18 cellular contexts compared by ENCODE assay signal in the genomic region with DNA sequence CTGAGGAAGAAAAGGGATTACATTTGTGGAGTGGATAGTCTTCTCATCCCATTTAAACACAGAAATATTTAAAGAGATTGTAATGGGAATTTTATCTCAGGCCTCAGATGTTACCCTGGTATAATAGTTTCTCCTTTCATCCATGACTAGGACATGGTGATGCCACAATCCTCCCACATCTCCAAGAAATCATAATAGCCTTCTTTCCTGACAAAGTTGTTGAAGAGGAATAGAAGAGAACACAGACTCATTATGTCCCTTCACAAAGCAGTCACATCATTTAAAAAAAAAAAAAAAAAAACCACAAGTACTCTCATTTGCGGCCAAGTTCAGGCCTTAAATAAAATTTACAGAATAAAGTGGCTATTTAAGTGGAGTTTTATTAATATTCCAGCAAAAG.
"Had no signal": no experiment of that assay in that cellular context is flagged by ENCODE, and none has a peak within 500 bp of the region (broad histone marks: within the 10 kb centered on the region; RNA-seq: fewer than 3 reads in every experiment).

No MANE protein-coding gene starts in this region.

- ATAC-seq: left ventricle myocardium superior, natural killer cell had no signal

- H3K9me3 ChIP-seq: neutrophil, right atrium auricular region, testis, uterus had no signal

- H3K4me3 ChIP-seq: cardiac muscle cell, right atrium auricular region, testis, uterus had no signal

- H3K27me3 ChIP-seq: cardiac muscle cell, neutrophil, right atrium auricular region, testis, uterus had no signal

- H3K4me3 Mint-ChIP-seq: activated naive CD4-positive, alpha-beta T cell treated with anti-CD3 and anti-CD28 coated beads for 36 hours; activated naive CD8-positive, alpha-beta T cell treated with anti-CD3 and anti-CD28 coated beads, Interleukin-2, amount 50 U/mL, for 24 hours; natural killer cell had no signal

- H3K27ac ChIP-seq: cardiac muscle cell, neutrophil, right atrium auricular region, testis, uterus had no signal

- H3K4me1 ChIP-seq: right atrium auricular region, testis, uterus had no signal

- H3K27ac Mint-ChIP-seq: activated naive CD4-positive, alpha-beta T cell treated with anti-CD3 and anti-CD28 coated beads for 36 hours; activated naive CD8-positive, alpha-beta T cell treated with anti-CD3 and anti-CD28 coated beads, Interleukin-2, amount 50 U/mL, for 24 hours; natural killer cell had no signal

- H3K27me3 Mint-ChIP-seq: activated B cell treated with CpG ODN at 0.5 μM for 24 hours; activated naive CD8-positive, alpha-beta T cell treated with anti-CD3 and anti-CD28 coated beads, Interleukin-2, amount 50 U/mL, for 24 hours had no signal

- H3K9me3 Mint-ChIP-seq: activated B cell treated with CpG ODN at 0.5 μM for 24 hours; activated naive CD4-positive, alpha-beta T cell treated with anti-CD3 and anti-CD28 coated beads for 36 hours; activated naive CD8-positive, alpha-beta T cell treated with anti-CD3 and anti-CD28 coated beads, Interleukin-2, amount 50 U/mL, for 24 hours had no signal

- H3K4me1 Mint-ChIP-seq: natural killer cell had no signal

- H3K36me3 ChIP-seq: cardiac muscle cell, neutrophil, right atrium auricular region, uterus had no signal

- DNase-seq: activated B cell treated with CpG ODN at 0.5 μM for 24 hours; activated CD4-positive, alpha-beta T cell treated with anti-CD3 and anti-CD28 coated beads, Interleukin-2, amount 50 U/mL, for 1 hour; activated CD8-positive, alpha-beta memory T cell treated with anti-CD3 and anti-CD28 coated beads for 24 hours; activated naive CD4-positive, alpha-beta T cell treated with anti-CD3 and anti-CD28 coated beads for 36 hours; activated naive CD8-positive, alpha-beta T cell treated with anti-CD3 and anti-CD28 coated beads, Interleukin-2, amount 50 U/mL, for 24 hours; mesendoderm; natural killer cell; small intestine; stimulated activated CD4-positive, alpha-beta T cell treated with anti-CD3 and anti-CD28 coated beads, Interleukin-4, amount 100 ng/mL, for 4 hours; stimulated activated CD8-positive, alpha-beta memory T cell treated with anti-CD3 and anti-CD28 coated beads, Interleukin-4, amount 100 ng/mL, for 48 hours; stimulated activated naive CD4-positive, alpha-beta T cell treated with Interleukin-2 at 50 U/mL for 16 hours; T-helper 2 cell; testis had no signal
